In the genomic region with DNA sequence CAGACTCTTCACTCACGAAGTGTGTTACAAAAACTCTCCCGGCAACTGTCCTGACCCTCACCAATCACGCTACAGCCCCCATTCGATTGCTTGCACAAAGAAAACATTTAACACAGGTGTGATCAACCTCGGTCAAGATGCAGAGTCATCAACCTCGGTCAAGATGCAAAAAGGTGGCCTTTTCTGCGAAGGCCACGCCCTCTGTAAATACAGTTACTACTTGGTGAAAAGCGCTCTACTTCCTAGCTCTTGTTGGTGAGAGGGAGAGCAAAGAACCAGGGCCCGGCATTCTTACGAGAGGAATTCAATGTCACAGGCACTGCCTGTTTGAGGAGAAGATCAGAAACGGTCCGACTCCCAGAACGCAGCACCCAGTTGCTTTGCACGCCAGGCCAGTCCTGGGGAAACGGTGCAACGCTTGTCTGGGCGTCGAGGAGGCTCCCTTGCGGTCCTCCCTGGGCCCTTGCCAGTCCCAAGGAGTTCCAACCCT, we compare ENCODE assay signal across 11 cellular contexts. TPM values are rescaled to one million over a fixed set of nuclear protein-coding genes. Genes with fewer than 3 reads are reported as not detected.
DNase-seq lines count a peak whose midpoint lies in the region; ATAC-seq and TF ChIP-seq lines count a peak whose summit lies in the region.
"Had no signal": no experiment of that assay in that cellular context is flagged by ENCODE, and none has a peak within 500 bp of the region (broad histone marks: within the 10 kb centered on the region; RNA-seq: fewer than 3 reads in every experiment).

No MANE protein-coding gene starts in this region.

- H3K9me3 Mint-ChIP-seq in stimulated activated memory B cell treated with anti-CD40 and anti-IgM and Interleukin-4, amounts not matched to agents 10 μg/mL and 1 μg/mL and 100 μg/mL, for 72 hours: no peaks in the 10 kb centered on the region
- H3K9me3 Mint-ChIP-seq: stimulated activated naive CD8-positive, alpha-beta T cell treated with anti-CD3 and anti-CD28 coated beads, Interleukin-15, Interleukin-2, amounts not matched to agents 100 ng/mL and 50 ng/mL, for 24 hours had no signal

- H3K4me3 ChIP-seq in HUES48 (ENCODE audit: low read depth, low read length) (peak overlapping the region; percentile 64), right lobe of liver (peak overlapping the region in 2 of 3 donors; percentile 73 to 75)

- H3K27ac Mint-ChIP-seq in stimulated activated memory B cell treated with anti-CD40 and anti-IgM and Interleukin-4, amounts not matched to agents 10 μg/mL and 1 μg/mL and 100 μg/mL, for 72 hours: no peak overlapping the region
- H3K27ac Mint-ChIP-seq: natural killer cell treated with Interleukin-12 subunit alpha and Interleukin-12 subunit beta and Interleukin-15 and Interleukin-18, amount 100 ng/mL, for 72 hours; stimulated activated naive CD8-positive, alpha-beta T cell treated with anti-CD3 and anti-CD28 coated beads, Interleukin-15, Interleukin-2, amounts not matched to agents 100 ng/mL and 50 ng/mL, for 24 hours had no signal

- H3K27me3 ChIP-seq in HUES48 (ENCODE audit: control insufficient read depth, insufficient read depth, low read length) (peaks cover 76% of the 10 kb centered on the region), right lobe of liver (no peaks in the 10 kb centered on the region)

- H3K4me1 Mint-ChIP-seq in stimulated activated memory B cell treated with anti-CD40 and anti-IgM and Interleukin-4, amounts not matched to agents 10 μg/mL and 1 μg/mL and 100 μg/mL, for 72 hours: no peaks in the 10 kb centered on the region

- intact Hi-C loops in right lobe of liver (cut with DNase I): no loop called here

- no peak overlapping the region for H3K4me3 Mint-ChIP-seq in stimulated activated memory B cell treated with anti-CD40 and anti-IgM and Interleukin-4, amounts not matched to agents 10 μg/mL and 1 μg/mL and 100 μg/mL, for 72 hours
- H3K4me3 Mint-ChIP-seq: natural killer cell treated with Interleukin-12 subunit alpha and Interleukin-12 subunit beta and Interleukin-15 and Interleukin-18, amount 100 ng/mL, for 72 hours; stimulated activated naive CD8-positive, alpha-beta T cell treated with anti-CD3 and anti-CD28 coated beads, Interleukin-15, Interleukin-2, amounts not matched to agents 100 ng/mL and 50 ng/mL, for 24 hours had no signal

- DNase-seq in ecto neural progenitor cell (ENCODE audit: low spot score): peak; percentile 51
- DNase-seq in right lobe of liver: no peak
- peak; percentile 41 for DNase-seq in superior temporal gyrus (ENCODE audit: extremely low spot score)
- DNase-seq in NCI-H524 treated with DMSO at 0.1 percent for 48 hours (lab: John Stamatoyannopoulos, UW): no peak
- no peak for DNase-seq in SW480 (ENCODE audit: low spot score)
- DNase-seq in activated CD4-positive, alpha-beta T cell treated with anti-CD3 and anti-CD28 coated beads, Interleukin-2, amount 50 U/mL, for 1 hour: no peak
- DNase-seq: stimulated activated CD4-positive, alpha-beta T cell treated with anti-CD3 and anti-CD28 coated beads, Interleukin-1b, Interleukin-23, amount 100 ng/mL, for 48 hours had no signal

- no peak overlapping the region for H3K27ac ChIP-seq in HUES48 (ENCODE audit: low read depth, low read length)
- no peak overlapping the region for H3K27ac ChIP-seq in right lobe of liver

- H3K36me3 ChIP-seq in HUES48 (ENCODE audit: control insufficient read depth, insufficient read depth, low read length) (no peaks in the 10 kb centered on the region), right lobe of liver (no peaks in the 10 kb centered on the region)

- no peak for ATAC-seq in right lobe of liver
- ATAC-seq in stimulated activated memory B cell treated with anti-CD40 and anti-IgM and Interleukin-4, amounts not matched to agents 10 μg/mL and 1 μg/mL and 100 μg/mL, for 72 hours: no peak

- TF ChIP-seq POLR2A in right lobe of liver (IDR thresholded peaks at IDR 0.05): no peak

- TF ChIP-seq CTCF in right lobe of liver (IDR thresholded peaks at IDR 0.05): no peak

- H3K9ac ChIP-seq in HUES48 (ENCODE audit: low read depth, low read length): no peak overlapping the region

- H3K4me1 ChIP-seq in HUES48 (ENCODE audit: control insufficient read depth, insufficient read depth, low read length): peaks cover 44% of the 10 kb centered on the region
- H3K4me1 ChIP-seq in right lobe of liver: peaks cover 0 to 31% (median 3%) of the 10 kb centered on the region in 4 donors

- no peaks in the 10 kb centered on the region for H3K36me3 Mint-ChIP-seq in stimulated activated memory B cell treated with anti-CD40 and anti-IgM and Interleukin-4, amounts not matched to agents 10 μg/mL and 1 μg/mL and 100 μg/mL, for 72 hours
- H3K36me3 Mint-ChIP-seq: natural killer cell treated with Interleukin-12 subunit alpha and Interleukin-12 subunit beta and Interleukin-15 and Interleukin-18, amount 100 ng/mL, for 72 hours had no signal

- peaks cover 39% of the 10 kb centered on the region for H3K27me3 Mint-ChIP-seq in stimulated activated memory B cell treated with anti-CD40 and anti-IgM and Interleukin-4, amounts not matched to agents 10 μg/mL and 1 μg/mL and 100 μg/mL, for 72 hours

- H3K9me3 ChIP-seq in HUES48 (ENCODE audit: control insufficient read depth, insufficient read depth, low read length): no peaks in the 10 kb centered on the region
- no peaks in the 10 kb centered on the region for H3K9me3 ChIP-seq in right lobe of liver

- 61% methylated on average over 12 of the region's 20 CpGs for WGBS in right lobe of liver (ENCODE audit: insufficient coverage, low coverage, low lambda C conversion rate, missing lambda C conversion rate)

RNA-seq across cellular contexts. Expression of gene PIEZO2, which starts 2.0 kb away (rescaled TPM):
- total RNA-seq in right lobe of liver: 10 to 100 TPM in 3 of 6 experiments, 1 to 10 TPM in 3; 6.6 to 16.9 (median 10.1) TPM
- total RNA-seq: natural killer cell treated with Interleukin-12 subunit alpha and Interleukin-12 subunit beta and Interleukin-15 and Interleukin-18, amount 100 ng/mL, for 72 hours had no signal

Comparison
In these comparisons a context has a peak if more than half of its experiments do, and no peak if none do; other contexts are left out.
1. DNase-seq: peak in ecto neural progenitor cell (single experiment) and superior temporal gyrus (single experiment); none in right lobe of liver (0 of 3), NCI-H524 treated with DMSO at 0.1 percent for 48 hours (single experiment), SW480 (single experiment) and activated CD4-positive, alpha-beta T cell treated with anti-CD3 and anti-CD28 coated beads, Interleukin-2, amount 50 U/mL, for 1 hour (single experiment).